Comparison of ENCODE assay signal across 6 cellular contexts in the genomic region with DNA sequence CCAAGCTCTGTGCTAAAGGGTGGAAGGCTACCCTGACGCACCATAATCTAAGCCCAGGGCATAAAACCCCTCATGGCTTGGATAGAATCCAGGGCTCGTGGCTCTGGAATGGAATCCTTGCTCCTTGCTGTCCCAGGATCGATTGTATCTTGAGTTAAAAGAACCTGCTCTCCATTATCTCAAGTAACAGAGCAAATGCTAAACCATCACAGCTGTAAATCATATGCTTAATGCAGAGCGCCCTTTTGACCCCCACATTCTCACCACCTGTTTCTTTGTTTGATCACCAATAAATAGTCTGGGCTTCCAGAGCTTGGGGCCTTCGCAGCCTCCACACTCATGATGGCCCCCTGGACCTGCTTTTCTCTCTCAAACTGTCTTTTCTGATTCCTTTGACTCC.
DNase-seq lines count a peak whose midpoint lies in the region; FAIRE-seq and TF ChIP-seq lines count a peak whose summit lies in the region.
"Not testable (repeated sequence)": the region's sequence is repeated elsewhere in the genome, so short reads cannot be mapped to it uniquely, and the experiment has no call there.

No MANE protein-coding gene starts in this region.

- H3K27me3 Mint-ChIP-seq in nephron progenitor cell (ENCODE audit: low read depth, poor library complexity) = not testable (repeated sequence)

- not testable (repeated sequence) for TF ChIP-seq CTCF in SK-N-SH (IDR thresholded peaks at IDR 0.05); nephron progenitor cell (IDR thresholded peaks at IDR 0.05)

- TF ChIP-seq RAD21 in SK-N-SH (IDR thresholded peaks at IDR 0.05; ENCODE audit: low read length) = not testable (repeated sequence)

- H3K9me3 ChIP-seq in SK-N-SH = peaks cover 10% of the 10 kb centered on the region; the same call in 1 of the 2 replicates
- not testable (repeated sequence) for H3K9me3 ChIP-seq in small intestine (ENCODE audit: control insufficient read depth, low read depth)

- H3K27ac ChIP-seq in SK-N-SH (ENCODE audit: low read depth in 2 of 2, low read length in 1 of 2); small intestine (ENCODE audit: low read depth in 1 of 2, low read length in 1 of 2): not testable (repeated sequence)

- 64% methylated on average over 5 of the region's 5 CpGs for WGBS in SK-N-SH (ENCODE audit: low lambda C conversion rate)
- 13 to 26% (median 17%) methylated on average over 5 of the region's 5 CpGs for WGBS in small intestine, 3 donors

- H3K4me1 ChIP-seq in SK-N-SH (ENCODE audit: control insufficient read depth in 1 of 2, insufficient read depth in 2 of 2, low read depth in 1 of 2, low read length in 1 of 2); small intestine (ENCODE audit: control insufficient read depth in 2 of 2, insufficient read depth in 1 of 2, low read depth in 1 of 2, low read length in 1 of 2): not testable (repeated sequence)

- H4K20me1 ChIP-seq in SK-N-SH (ENCODE audit: insufficient read depth) = not testable (repeated sequence)

- not testable (repeated sequence) for H3F3A ChIP-seq in SK-N-SH (replicated peaks; ENCODE audit: insufficient read depth)

- not testable (repeated sequence) for H3K36me3 Mint-ChIP-seq in nephron progenitor cell (ENCODE audit: low read depth)

- not testable (repeated sequence) for H2AFZ ChIP-seq in SK-N-SH (ENCODE audit: low read depth)

- DNase-seq in COLO668 (lab: John Stamatoyannopoulos, UW; ENCODE audit: unreplicated experiment) = peak; percentile 16
- peak; percentile 92 for DNase-seq in NCI-H69 (lab: John Stamatoyannopoulos, UW)
- peak; percentile 6 for DNase-seq in NCI-H82 treated with DMSO at 0.1 percent for 48 hours (lab: John Stamatoyannopoulos, UW; ENCODE audit: unreplicated experiment)
- DNase-seq in SK-N-SH = not testable (repeated sequence)
- DNase-seq in nephron progenitor cell = peak; percentile 6
- DNase-seq in small intestine = peak; percentile 13

- H3K27me3 ChIP-seq in SK-N-SH (ENCODE audit: insufficient read depth); small intestine (ENCODE audit: control insufficient read depth in 2 of 2, insufficient read depth in 2 of 2, low read length in 2 of 2): not testable (repeated sequence)

- not testable (repeated sequence) for H3K4me2 ChIP-seq in SK-N-SH

- not testable (repeated sequence) for H3K4me3 ChIP-seq in SK-N-SH (ENCODE audit: low read depth in 2 of 2, low read length in 1 of 2); small intestine (ENCODE audit: low read depth in 1 of 2, low read length in 2 of 2)

- not testable (repeated sequence) for FAIRE-seq in small intestine (lab: Jason Lieb, UNC)

- not testable (repeated sequence) for H3K79me2 ChIP-seq in SK-N-SH (ENCODE audit: insufficient read depth)

- POLR2A ChIA-PET in SK-N-SH (lab: Yijun Ruan, JAX) = not testable (repeated sequence)

- CTCF ChIA-PET in SK-N-SH (lab: Yijun Ruan, JAX) = not testable (repeated sequence)

- not testable (repeated sequence) for H3K4me3 Mint-ChIP-seq in nephron progenitor cell

- H3K36me3 ChIP-seq in SK-N-SH (replicated peaks in 1 of 2; ENCODE audit: control insufficient read depth in 1 of 2, insufficient read depth in 2 of 2, low read length in 1 of 2); small intestine (ENCODE audit: control insufficient read depth in 2 of 2, insufficient read depth in 2 of 2, low read length in 2 of 2): not testable (repeated sequence)

- not testable (repeated sequence) for H3K9ac ChIP-seq in SK-N-SH

- H3K9me3 Mint-ChIP-seq in nephron progenitor cell = peaks cover 15% of the 10 kb centered on the region

- H3K9me2 ChIP-seq in SK-N-SH = not testable (repeated sequence)

- H3K27ac Mint-ChIP-seq in nephron progenitor cell = not testable (repeated sequence)

- not testable (repeated sequence) for H3K4me1 Mint-ChIP-seq in nephron progenitor cell

- TF ChIP-seq EP300 in SK-N-SH (IDR thresholded peaks at IDR 0.05; ENCODE audit: borderline replicate concordance in 1 of 2, low read depth in 1 of 2, low read length in 1 of 2) = not testable (repeated sequence)

TF ChIP-seq in SK-N-SH, 30 proteins besides CTCF, POLR2A, EP300 and RAD21:
- peak; percentile 48; the same call in 1 of the 2 replicates for TF ChIP-seq GATA2 (CRISPR knock-in tag; IDR thresholded peaks at IDR 0.05)
TF ChIP-seq in SK-N-SH: peak in this region for 1; not testable (repeated sequence) for 29.
